In the genomic region with DNA sequence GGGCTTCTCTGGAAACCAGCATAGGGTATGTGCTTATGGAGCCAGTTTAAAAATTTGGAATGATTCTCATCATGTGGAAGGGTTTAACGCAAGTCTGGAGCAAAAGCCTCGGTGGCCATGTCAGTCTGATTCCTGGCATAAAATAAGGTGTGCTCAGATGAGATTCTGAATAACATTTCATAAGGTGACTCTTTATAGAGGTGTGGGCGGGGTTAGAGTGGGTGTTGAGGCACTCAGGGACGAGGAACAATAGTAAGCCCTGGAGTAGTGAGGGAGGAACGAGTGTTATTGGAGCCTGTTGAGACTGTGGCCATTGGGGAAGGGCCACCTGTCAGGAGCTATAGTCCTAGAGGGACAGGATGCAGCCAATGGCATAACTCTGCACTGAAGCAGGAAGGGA, we compare ENCODE assay signal across 5 cellular contexts. TPM values are rescaled to one million over a fixed set of nuclear protein-coding genes. Genes with fewer than 3 reads are reported as not detected.
"Had no signal": no experiment of that assay in that cellular context is flagged by ENCODE, and none has a peak within 500 bp of the region (broad histone marks: within the 10 kb centered on the region; RNA-seq: fewer than 3 reads in every experiment).

No MANE protein-coding gene starts in this region.

- DNase-seq: IMR-90 had no signal

- H3K4me3 Mint-ChIP-seq: IgD-negative memory B cell had no signal

- ATAC-seq: HepG2, K562 had no signal

- H3K27ac ChIP-seq: HL-60 had no signal

- H3K4me3 ChIP-seq: K562 had no signal

- H3K36me3 Mint-ChIP-seq: IgD-negative memory B cell had no signal

- H3K4me1 Mint-ChIP-seq: IgD-negative memory B cell had no signal

- H3K27ac Mint-ChIP-seq: IgD-negative memory B cell had no signal

RNA-seq across cellular contexts. Expression of gene KIRREL3, which starts 13.0 kb away (rescaled TPM):
- total RNA-seq: HepG2 had no signal
- polyA plus RNA-seq: HepG2, IgD-negative memory B cell had no signal
